Comparison of ENCODE assay signal across 16 cellular contexts in genomic region chr12:92061061-92061460, GRCh38.
"Had no signal": no experiment of that assay in that cellular context is flagged by ENCODE, and none has a peak within 500 bp of the region (broad histone marks: within the 10 kb centered on the region; RNA-seq: fewer than 3 reads in every experiment).

No MANE protein-coding gene starts in this region.

- H3K27ac Mint-ChIP-seq: brain had no signal

- H3K4me3 ChIP-seq: esophagus squamous epithelium, hepatocyte, pancreas, thoracic aorta had no signal

- H2AFZ ChIP-seq: hepatocyte had no signal

- H3K27me3 ChIP-seq: esophagus squamous epithelium, hepatocyte, pancreas had no signal

- H3K36me3 Mint-ChIP-seq: brain; stimulated activated effector memory CD8-positive, alpha-beta T cell treated with anti-CD3 and anti-CD28 coated beads, Interleukin-12 subunit alpha, Interleukin-12 subunit beta, amount 100 ng/mL, for 72 hours had no signal

- H3K79me2 ChIP-seq: hepatocyte had no signal

- H3K27ac ChIP-seq: esophagus squamous epithelium, hepatocyte, pancreas had no signal

- H3K4me3 Mint-ChIP-seq: brain; central memory CD8-positive, alpha-beta T cell; stimulated activated effector memory CD8-positive, alpha-beta T cell treated with anti-CD3 and anti-CD28 coated beads, Interleukin-12 subunit alpha, Interleukin-12 subunit beta, amount 100 ng/mL, for 72 hours had no signal

- H3K4me2 ChIP-seq: hepatocyte had no signal

- DNase-seq: activated CD4-positive, alpha-beta T cell treated with anti-CD3 and anti-CD28 coated beads, Interleukin-2, amount 50 U/mL, for 48 hours; activated naive CD4-positive, alpha-beta T cell treated with anti-CD3 and anti-CD28 coated beads, Interleukin-2, amount 50 U/mL, for 16 hours; amygdala; cortex of kidney; effector CD8-positive, alpha-beta T cell; esophagus squamous epithelium; islet precursor cell; naive thymus-derived CD4-positive, alpha-beta T cell; pancreas; stimulated activated CD4-positive, alpha-beta T cell treated with anti-CD3 and anti-CD28 coated beads, Interleukin-2, amount 100 ng/mL, for 24 hours; T-helper 2 cell had no signal

- H3K27me3 Mint-ChIP-seq: brain; central memory CD8-positive, alpha-beta T cell; naive thymus-derived CD4-positive, alpha-beta T cell had no signal

- H3K9me3 ChIP-seq: esophagus squamous epithelium, pancreas, thoracic aorta had no signal

- ATAC-seq: naive thymus-derived CD4-positive, alpha-beta T cell; pancreas; stimulated activated effector memory CD8-positive, alpha-beta T cell treated with anti-CD3 and anti-CD28 coated beads, Interleukin-12 subunit alpha, Interleukin-12 subunit beta, amount 100 ng/mL, for 72 hours had no signal

- H3K36me3 ChIP-seq: esophagus squamous epithelium, pancreas, thoracic aorta had no signal
